ENCODE assay signal across 8 cellular contexts in genomic region chr5:149035282-149035882, GRCh38. TPM values are rescaled to one million over a fixed set of nuclear protein-coding genes. Genes with fewer than 3 reads are reported as not detected.
A peak's percentile ranks its signal among the peaks of the same experiment; 100 is the strongest.
DNase-seq lines count a peak whose midpoint lies in the region; ATAC-seq lines count a peak whose summit lies in the region.

No MANE protein-coding gene starts in this region.

- intact Hi-C loops in left colon (cut with DNase I, micrococcal nuclease) = loop anchor here in 1 of 2 donors (5.0 kb wide), 2 partner anchors 298 to 593 kb away; no protein-coding TSS in a partner anchor

- ATAC-seq in GM18868 (IDR thresholded peaks at IDR 0.05; ENCODE audit: unreplicated experiment) (peak; percentile 92), HG03103 (IDR thresholded peaks at IDR 0.05; ENCODE audit: low read depth, unreplicated experiment) (peak; percentile 89), left colon (peak; percentile 81)

- DNase-seq in AG08395 (ENCODE audit: low spot score) (peak; percentile 74), NCI-H345 treated with DMSO at 0.1 percent for 48 hours (lab: John Stamatoyannopoulos, UW; ENCODE audit: unreplicated experiment) (peak; percentile 44), left colon (peak; percentile 46 to 73)
- peak; percentile 67 for DNase-seq in activated CD4-positive, CD25-positive, alpha-beta regulatory T cell treated with anti-CD3 and anti-CD28 coated beads, Interleukin-2, amount 50 U/mL, for 72 hours
- DNase-seq in central memory CD4-positive, alpha-beta T cell = peak; percentile 43
- peak; percentile 47 to 59 for DNase-seq in stimulated activated CD4-positive, alpha-beta T cell treated with anti-CD3 and anti-CD28 coated beads, Interleukin-4, amount 100 ng/mL, for 4 hours

RNA-seq across cellular contexts. Expression of gene SH3TC2, which starts 27.5 kb away (rescaled TPM):
- 1 to 10 TPM in 1 of 2 donors, under 1 TPM in 1; 0.47 to 2.4 TPM for total RNA-seq in left colon

Comparison
In these comparisons a context has a peak if more than half of its experiments do, and no peak if none do; other contexts are left out.
1. Peak in every context shown above with its lines: DNase-seq and ATAC-seq.